ENCODE assay signal across 27 cellular contexts in the genomic region with DNA sequence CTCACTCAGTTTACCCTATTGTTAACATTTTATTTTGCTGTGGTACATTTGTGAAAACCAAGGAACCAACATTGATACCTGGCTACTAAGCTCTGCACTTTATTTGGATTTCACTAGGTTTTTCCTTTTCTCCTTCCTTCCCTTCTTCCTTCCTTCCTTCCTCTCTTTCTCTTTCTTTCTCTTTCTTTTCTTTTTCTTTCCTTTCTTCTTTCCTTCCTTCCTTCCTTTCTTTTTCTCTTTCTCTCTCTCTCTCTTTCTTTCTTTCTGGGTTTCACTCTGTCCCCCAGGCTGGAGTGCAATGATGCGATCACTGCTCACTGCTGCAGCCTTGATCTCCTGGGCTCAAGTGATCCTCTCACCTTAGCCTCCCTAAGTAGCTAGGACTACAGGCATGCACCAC.
"Had no signal": no experiment of that assay in that cellular context is flagged by ENCODE, and none has a peak within 500 bp of the region (broad histone marks: within the 10 kb centered on the region; RNA-seq: fewer than 3 reads in every experiment).

No MANE protein-coding gene starts in this region.

- H3K4me3 ChIP-seq: pancreas, psoas muscle, right lobe of liver, sigmoid colon, stomach, thoracic aorta, thyroid gland, tibial nerve, upper lobe of left lung, vagina had no signal

- H3K27me3 ChIP-seq: pancreas, right lobe of liver, sigmoid colon, thyroid gland, upper lobe of left lung, vagina had no signal

- DNase-seq: naive thymus-derived CD8-positive, alpha-beta T cell; nephron progenitor cell; nucleus accumbens; pancreas; psoas muscle; right lobe of liver; sigmoid colon; small intestine; stimulated activated CD4-positive, alpha-beta T cell treated with anti-CD3 and anti-CD28 coated beads, Interleukin-15, amount 100 ng/mL, for 24 hours; stimulated activated CD4-positive, alpha-beta T cell treated with anti-CD3 and anti-CD28 coated beads, Interleukin-2, amount 100 ng/mL, for 24 hours; stimulated activated CD4-positive, alpha-beta T cell treated with anti-CD3 and anti-CD28 coated beads, Interleukin-2, amount 100 ng/mL, for 48 hours; stimulated activated CD4-positive, alpha-beta T cell treated with anti-CD3 and anti-CD28 coated beads, Interleukin-4, amount 100 ng/mL, for 24 hours; stimulated activated naive B cell treated with anti-CD40 and anti-IgM and Interleukin-4, amounts not matched to agents 10 μg/mL and 1 μg/mL and 100 μg/mL, for 72 hours; stimulated activated naive CD4-positive, alpha-beta T cell treated with Interleukin-2 at 50 U/mL for 16 hours; stomach; thyroid gland; trophoblast cell; upper lobe of left lung had no signal

- H3K4me3 Mint-ChIP-seq: naive thymus-derived CD8-positive, alpha-beta T cell; natural killer cell treated with Interleukin-12 subunit alpha and Interleukin-12 subunit beta and Interleukin-15 and Interleukin-18, amount 100 ng/mL, for 72 hours; nephron progenitor cell; neural crest cell; stimulated activated effector memory CD8-positive, alpha-beta T cell treated with anti-CD3 and anti-CD28 coated beads, Interleukin-12 subunit alpha, Interleukin-12 subunit beta, amount 100 ng/mL, for 72 hours; stimulated activated naive B cell treated with anti-CD40 and anti-IgM and Interleukin-4, amounts not matched to agents 10 μg/mL and 1 μg/mL and 100 μg/mL, for 72 hours; stimulated activated naive CD8-positive, alpha-beta T cell treated with anti-CD3 and anti-CD28 coated beads, Interleukin-15, Interleukin-2, amounts not matched to agents 100 ng/mL and 50 ng/mL, for 24 hours had no signal

- H3K27ac ChIP-seq: neutrophil, pancreas, psoas muscle, right lobe of liver, sigmoid colon, stomach, thoracic aorta, thyroid gland, tibial nerve, upper lobe of left lung, vagina had no signal

- H3K9me3 Mint-ChIP-seq: natural killer cell treated with Interleukin-12 subunit alpha and Interleukin-12 subunit beta and Interleukin-15 and Interleukin-18, amount 100 ng/mL, for 72 hours had no signal

- H3K9me3 ChIP-seq: neutrophil, pancreas, psoas muscle, right lobe of liver, sigmoid colon, stomach, thoracic aorta, thyroid gland, tibial nerve, upper lobe of left lung, vagina had no signal

- ATAC-seq: naive thymus-derived CD8-positive, alpha-beta T cell; natural killer cell treated with Interleukin-12 subunit alpha and Interleukin-12 subunit beta and Interleukin-15 and Interleukin-18, amount 100 ng/mL, for 72 hours; pancreas; psoas muscle; right cardiac atrium; right lobe of liver; stimulated activated effector memory CD8-positive, alpha-beta T cell treated with anti-CD3 and anti-CD28 coated beads, Interleukin-12 subunit alpha, Interleukin-12 subunit beta, amount 100 ng/mL, for 72 hours; stimulated activated naive B cell treated with anti-CD40 and anti-IgM and Interleukin-4, amounts not matched to agents 10 μg/mL and 1 μg/mL and 100 μg/mL, for 72 hours had no signal

- H3K36me3 ChIP-seq: neutrophil, pancreas, right lobe of liver, sigmoid colon, stomach, thoracic aorta, thyroid gland, tibial nerve, upper lobe of left lung, vagina had no signal

- H3K36me3 Mint-ChIP-seq: natural killer cell treated with Interleukin-12 subunit alpha and Interleukin-12 subunit beta and Interleukin-15 and Interleukin-18, amount 100 ng/mL, for 72 hours; stimulated activated effector memory CD8-positive, alpha-beta T cell treated with anti-CD3 and anti-CD28 coated beads, Interleukin-12 subunit alpha, Interleukin-12 subunit beta, amount 100 ng/mL, for 72 hours had no signal

- H3K4me1 Mint-ChIP-seq: naive thymus-derived CD8-positive, alpha-beta T cell; nephron progenitor cell; neural crest cell; stimulated activated effector memory CD8-positive, alpha-beta T cell treated with anti-CD3 and anti-CD28 coated beads, Interleukin-12 subunit alpha, Interleukin-12 subunit beta, amount 100 ng/mL, for 72 hours; stimulated activated naive B cell treated with anti-CD40 and anti-IgM and Interleukin-4, amounts not matched to agents 10 μg/mL and 1 μg/mL and 100 μg/mL, for 72 hours had no signal

- H3K4me1 ChIP-seq: pancreas, psoas muscle, right lobe of liver, sigmoid colon, stomach, thyroid gland, tibial nerve, upper lobe of left lung, vagina had no signal

- H3K27ac Mint-ChIP-seq: naive thymus-derived CD8-positive, alpha-beta T cell; natural killer cell treated with Interleukin-12 subunit alpha and Interleukin-12 subunit beta and Interleukin-15 and Interleukin-18, amount 100 ng/mL, for 72 hours; nephron progenitor cell; stimulated activated effector memory CD8-positive, alpha-beta T cell treated with anti-CD3 and anti-CD28 coated beads, Interleukin-12 subunit alpha, Interleukin-12 subunit beta, amount 100 ng/mL, for 72 hours; stimulated activated naive B cell treated with anti-CD40 and anti-IgM and Interleukin-4, amounts not matched to agents 10 μg/mL and 1 μg/mL and 100 μg/mL, for 72 hours; stimulated activated naive CD8-positive, alpha-beta T cell treated with anti-CD3 and anti-CD28 coated beads, Interleukin-15, Interleukin-2, amounts not matched to agents 100 ng/mL and 50 ng/mL, for 24 hours had no signal
